Comparison of ENCODE assay signal across 8 cellular contexts in the genomic region with DNA sequence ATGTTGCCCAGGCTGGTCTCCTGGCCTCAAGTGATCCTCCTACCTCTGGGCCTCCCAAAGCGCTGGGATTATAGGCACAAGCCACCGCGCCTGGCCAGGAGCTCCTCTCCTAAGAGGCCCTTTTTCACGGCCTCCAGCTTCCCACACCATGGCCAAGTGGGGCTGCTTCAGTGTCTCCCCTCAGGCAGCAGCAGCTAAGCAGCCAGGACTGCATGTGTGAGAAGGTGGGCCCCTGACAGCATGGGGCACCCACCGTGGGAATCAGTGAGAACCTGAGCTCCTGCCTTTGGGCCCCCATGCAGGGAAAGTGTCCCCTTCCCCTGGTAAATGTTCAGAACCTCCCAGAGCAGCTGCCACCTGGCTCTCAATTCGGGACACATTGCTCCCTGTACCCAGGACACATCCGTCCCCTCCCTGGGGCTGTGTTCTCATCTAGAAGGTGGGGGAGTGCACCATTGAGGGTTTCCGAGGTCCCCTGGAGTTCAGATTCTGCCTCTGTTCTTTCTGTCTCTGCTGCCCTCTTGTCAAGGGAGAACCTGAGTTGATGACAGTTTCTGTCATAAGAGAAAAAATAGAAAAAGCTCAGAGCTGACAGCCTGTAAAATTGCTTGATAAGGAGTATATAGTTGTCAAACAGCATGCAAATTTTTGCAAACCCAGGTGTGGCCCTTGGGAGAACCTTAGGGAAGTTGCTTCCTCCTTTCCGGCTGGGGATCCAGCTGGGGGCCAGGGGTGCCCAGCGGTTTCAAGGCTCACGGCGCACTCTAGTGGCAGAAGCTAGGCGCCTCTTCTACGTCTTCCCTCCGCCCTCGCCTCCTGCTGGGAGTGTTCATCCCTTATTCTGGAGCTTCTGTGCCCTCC. TPM values are rescaled to one million over a fixed set of nuclear protein-coding genes. Genes with fewer than 3 reads are reported as not detected.
A peak's percentile ranks its signal among the peaks of the same experiment; 100 is the strongest.
DNase-seq lines count a peak whose midpoint lies in the region; ATAC-seq, FAIRE-seq and TF ChIP-seq lines count a peak whose summit lies in the region.

No MANE protein-coding gene starts in this region.

- H3K4me2 ChIP-seq in osteoblast (ENCODE audit: insufficient read depth, low read length): no peak overlapping the region

- H3K4me3 Mint-ChIP-seq in CD4-positive, CD25-positive, alpha-beta regulatory T cell: no peak overlapping the region
- H3K4me3 Mint-ChIP-seq in activated T-helper 1 cell treated with anti-CD3 and anti-CD28 coated beads, Interleukin-12 subunit alpha, Interleukin-12 subunit beta, Interleukin-2, Interleukin-4 antibody, amounts not matched to agents 30 ng/mL and 10 ng/mL and 1 ng/mL, durations not matched to agents 14 hours and 24 hours and 36 hours: no peak overlapping the region
- no peak overlapping the region for H3K4me3 Mint-ChIP-seq in type B pancreatic cell

- peaks cover 4% of the 10 kb centered on the region for H3K4me1 ChIP-seq in CD4-positive, CD25-positive, alpha-beta regulatory T cell (ENCODE audit: control insufficient read depth, insufficient read depth, low read length, poor library complexity, severe bottlenecking)
- H3K4me1 ChIP-seq in osteoblast (ENCODE audit: insufficient read depth, low read length): no peaks in the 10 kb centered on the region

- no peak for FAIRE-seq in RCC 7860 (lab: Jason Lieb, UNC)

- H3K36me3 ChIP-seq in CD4-positive, CD25-positive, alpha-beta regulatory T cell (ENCODE audit: control insufficient read depth, insufficient read depth, low read length): no peaks in the 10 kb centered on the region
- H3K36me3 ChIP-seq in osteoblast (ENCODE audit: insufficient read depth, low read length): no peaks in the 10 kb centered on the region

- H3K27me3 ChIP-seq in CD4-positive, CD25-positive, alpha-beta regulatory T cell (ENCODE audit: control insufficient read depth, insufficient read depth, low read length): no peaks in the 10 kb centered on the region
- H3K27me3 ChIP-seq in osteoblast (ENCODE audit: insufficient read depth, low read length): no peaks in the 10 kb centered on the region

- H4K20me1 ChIP-seq in osteoblast (ENCODE audit: insufficient read depth, low read length): no peaks in the 10 kb centered on the region

- H2AFZ ChIP-seq in osteoblast (ENCODE audit: low read length): no peak overlapping the region

- no peak overlapping the region for H3K27ac ChIP-seq in CD4-positive, CD25-positive, alpha-beta regulatory T cell (ENCODE audit: insufficient read depth, low read length, poor library complexity, severe bottlenecking)
- no peak overlapping the region for H3K27ac ChIP-seq in osteoblast (ENCODE audit: low read depth, low read length)

- TF ChIP-seq CTCF in foreskin fibroblast (IDR thresholded peaks at IDR 0.05; ENCODE audit: low read depth, low read length): peak; percentile 96
- TF ChIP-seq CTCF in osteoblast (IDR thresholded peaks at IDR 0.05; ENCODE audit: extremely low read depth, low read depth, low read length): peak; percentile 86
- peak; percentile 94 for TF ChIP-seq CTCF in type B pancreatic cell (conservative IDR thresholded peaks at IDR 0.05)

- no peaks in the 10 kb centered on the region for H3K9me3 ChIP-seq in CD4-positive, CD25-positive, alpha-beta regulatory T cell (ENCODE audit: control insufficient read depth in 2 of 2, low read length in 2 of 2)
- no peaks in the 10 kb centered on the region for H3K9me3 ChIP-seq in osteoblast (ENCODE audit: low read depth, low read length)

- H3K4me1 Mint-ChIP-seq in CD4-positive, CD25-positive, alpha-beta regulatory T cell: peaks cover 0 to 5% (median 2%) of the 10 kb centered on the region in 4 donors
- H3K4me1 Mint-ChIP-seq in activated T-helper 1 cell treated with anti-CD3 and anti-CD28 coated beads, Interleukin-12 subunit alpha, Interleukin-12 subunit beta, Interleukin-2, Interleukin-4 antibody, amounts not matched to agents 30 ng/mL and 10 ng/mL and 1 ng/mL, durations not matched to agents 14 hours and 24 hours and 36 hours (ENCODE audit: low read depth): no peaks in the 10 kb centered on the region
- H3K4me1 Mint-ChIP-seq in type B pancreatic cell (ENCODE audit: unreplicated experiment): no peaks in the 10 kb centered on the region

- H3K9me3 Mint-ChIP-seq in CD4-positive, CD25-positive, alpha-beta regulatory T cell: no peaks in the 10 kb centered on the region
- H3K9me3 Mint-ChIP-seq in activated T-helper 1 cell treated with anti-CD3 and anti-CD28 coated beads, Interleukin-12 subunit alpha, Interleukin-12 subunit beta, Interleukin-2, Interleukin-4 antibody, amounts not matched to agents 30 ng/mL and 10 ng/mL and 1 ng/mL, durations not matched to agents 14 hours and 24 hours and 36 hours: no peaks in the 10 kb centered on the region
- H3K9me3 Mint-ChIP-seq in type B pancreatic cell: no peaks in the 10 kb centered on the region

- DNase-seq in CD4-positive, CD25-positive, alpha-beta regulatory T cell: peak; percentile 29 to 62 (median 45)
- DNase-seq in HT1080 (ENCODE audit: low read depth) (peak; percentile 63), RCC 7860 (ENCODE audit: low spot score) (peak; percentile 29), foreskin fibroblast (peak; percentile 42 to 82), osteoblast (ENCODE audit: insufficient read length, low spot score, missing footprints) (peak; percentile 99), type B pancreatic cell (ENCODE audit: extremely low spot score, unreplicated experiment) (no peak)
- DNase-seq in activated T-helper 1 cell treated with anti-CD3 and anti-CD28 coated beads, Interleukin-12 subunit alpha, Interleukin-12 subunit beta, Interleukin-2, Interleukin-4 antibody, amounts not matched to agents 30 ng/mL and 10 ng/mL and 1 ng/mL, durations not matched to agents 14 hours and 24 hours and 36 hours (ENCODE audit: low spot score): peak; percentile 39

- no peak overlapping the region for H3K4me3 ChIP-seq in CD4-positive, CD25-positive, alpha-beta regulatory T cell (ENCODE audit: low read depth, low read length)
- H3K4me3 ChIP-seq in foreskin fibroblast (ENCODE audit: low read depth in 1 of 2, low read length in 2 of 2) (no peak overlapping the region), osteoblast (ENCODE audit: insufficient read depth, low read length) (no peak overlapping the region)

- ATAC-seq in CD4-positive, CD25-positive, alpha-beta regulatory T cell (ENCODE audit: low read depth in 2 of 2): peak in 1 of 2 donors; percentile 68
- no peak for ATAC-seq in GM18517 (IDR thresholded peaks at IDR 0.05; ENCODE audit: unreplicated experiment)

- intact Hi-C loops in activated T-helper 1 cell treated with anti-CD3 and anti-CD28 coated beads, Interleukin-12 subunit alpha, Interleukin-12 subunit beta, Interleukin-2, Interleukin-4 antibody, amounts not matched to agents 30 ng/mL and 10 ng/mL and 1 ng/mL, durations not matched to agents 14 hours and 24 hours and 36 hours (cut with micrococcal nuclease): loop anchor here (1.0 kb wide), 2 partner anchors 401 to 490 kb away; no protein-coding TSS in a partner anchor

- H3K27me3 Mint-ChIP-seq in CD4-positive, CD25-positive, alpha-beta regulatory T cell: no peaks in the 10 kb centered on the region
- H3K27me3 Mint-ChIP-seq in activated T-helper 1 cell treated with anti-CD3 and anti-CD28 coated beads, Interleukin-12 subunit alpha, Interleukin-12 subunit beta, Interleukin-2, Interleukin-4 antibody, amounts not matched to agents 30 ng/mL and 10 ng/mL and 1 ng/mL, durations not matched to agents 14 hours and 24 hours and 36 hours (ENCODE audit: insufficient read depth): no peaks in the 10 kb centered on the region
- no peaks in the 10 kb centered on the region for H3K27me3 Mint-ChIP-seq in type B pancreatic cell

- peak overlapping the region in 1 of 3 donors; percentile 15 for H3K27ac Mint-ChIP-seq in CD4-positive, CD25-positive, alpha-beta regulatory T cell
- no peak overlapping the region for H3K27ac Mint-ChIP-seq in activated T-helper 1 cell treated with anti-CD3 and anti-CD28 coated beads, Interleukin-12 subunit alpha, Interleukin-12 subunit beta, Interleukin-2, Interleukin-4 antibody, amounts not matched to agents 30 ng/mL and 10 ng/mL and 1 ng/mL, durations not matched to agents 14 hours and 24 hours and 36 hours
- no peak overlapping the region for H3K27ac Mint-ChIP-seq in type B pancreatic cell

- no peaks in the 10 kb centered on the region for H3K36me3 Mint-ChIP-seq in CD4-positive, CD25-positive, alpha-beta regulatory T cell
- no peaks in the 10 kb centered on the region for H3K36me3 Mint-ChIP-seq in activated T-helper 1 cell treated with anti-CD3 and anti-CD28 coated beads, Interleukin-12 subunit alpha, Interleukin-12 subunit beta, Interleukin-2, Interleukin-4 antibody, amounts not matched to agents 30 ng/mL and 10 ng/mL and 1 ng/mL, durations not matched to agents 14 hours and 24 hours and 36 hours (ENCODE audit: low read depth)
- no peaks in the 10 kb centered on the region for H3K36me3 Mint-ChIP-seq in type B pancreatic cell

- H3K79me2 ChIP-seq in osteoblast (ENCODE audit: insufficient read depth, low read length): no peaks in the 10 kb centered on the region

RNA-seq across cellular contexts. Expression of a gene that starts 29.7 kb away (rescaled TPM):
- 3.2 TPM for total RNA-seq in CD4-positive, CD25-positive, alpha-beta regulatory T cell
- under 1 TPM in 3 of 4 donors, not detected in 1; 0.01 to 0.05 (median 0.03) TPM for polyA plus RNA-seq in CD4-positive, CD25-positive, alpha-beta regulatory T cell
- total RNA-seq in HT1080 (2014; rRNA removed; shearing (Covaris generic)): 0.03 TPM in 2 replicates
- polyA plus RNA-seq in HT1080 (2015; cell fraction: cytosol; rRNA removed): not detected in 2 replicates
- 0.01 TPM in 1 of 2 replicates, not detected in the other for polyA plus RNA-seq in HT1080 (2015; cell fraction: nucleus; rRNA removed)
- total RNA-seq in activated T-helper 1 cell treated with anti-CD3 and anti-CD28 coated beads, Interleukin-12 subunit alpha, Interleukin-12 subunit beta, Interleukin-2, Interleukin-4 antibody, amounts not matched to agents 30 ng/mL and 10 ng/mL and 1 ng/mL, durations not matched to agents 14 hours and 24 hours and 36 hours: 0.05 and 0.39 TPM in 2 replicates
- not detected in 2 replicates for total RNA-seq in osteoblast
- 12.4 and 37.5 TPM in 2 replicates for total RNA-seq in type B pancreatic cell (ENCODE audit: low replicate concordance)
